ENCODE assay signal across 12 cellular contexts in the genomic region with DNA sequence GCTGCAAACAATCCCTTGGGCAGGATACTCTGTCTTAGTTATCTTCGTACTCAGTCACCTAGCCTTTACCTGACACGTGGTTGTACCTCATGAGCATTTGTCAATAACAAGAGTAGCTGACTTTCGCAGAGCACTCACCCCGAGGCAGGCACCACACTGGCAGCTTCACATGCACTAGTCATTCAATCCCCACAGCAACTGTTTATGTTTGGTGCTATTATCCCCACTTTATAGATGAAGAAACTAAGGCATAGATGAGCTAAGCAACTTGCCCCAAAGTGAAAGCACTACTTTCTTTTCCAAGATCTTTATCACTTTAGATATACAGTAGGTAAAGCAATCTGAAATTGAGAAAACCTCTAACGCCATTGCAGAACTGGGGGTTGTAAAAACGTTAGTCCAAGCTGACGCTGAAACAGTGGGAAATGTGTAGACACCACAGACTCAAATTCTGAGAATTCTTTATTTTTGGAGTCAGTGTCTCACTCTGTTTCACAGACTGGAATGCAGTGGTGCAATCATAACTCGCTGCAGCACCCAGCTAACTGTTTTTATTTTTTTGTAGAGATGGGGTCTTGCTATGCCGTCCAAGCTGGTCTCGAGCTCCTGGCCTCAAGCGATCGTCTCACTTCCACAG.
DNase-seq lines count a peak whose midpoint lies in the region; ATAC-seq, FAIRE-seq and TF ChIP-seq lines count a peak whose summit lies in the region.
"Had no signal": no experiment of that assay in that cellular context is flagged by ENCODE, and none has a peak within 500 bp of the region (broad histone marks: within the 10 kb centered on the region; RNA-seq: fewer than 3 reads in every experiment).

No MANE protein-coding gene starts in this region.

- H3K27me3 Mint-ChIP-seq in T-helper 1 cell treated with Interleukin-12 subunit alpha and Interleukin-12 subunit beta and Interleukin-4 antibody, amounts not matched to agents 30 μg/mL and 1 μg/mL, for 36 hours (ENCODE audit: low read depth): no peaks in the 10 kb centered on the region

- DNase-seq in GM12891 (ENCODE audit: insufficient read length, low spot score): no peak
- no peak for DNase-seq in gastrocnemius medialis
- no peak for DNase-seq in middle frontal gyrus (ENCODE audit: extremely low spot score, low spot score)
- DNase-seq in 8988T: no peak
- DNase-seq: DMS53, IMR-90, RPMI8226 had no signal

- H3K9me3 ChIP-seq in duodenal mucosa (ENCODE audit: control insufficient read depth in 1 of 2, low read length in 2 of 2) (no peaks in the 10 kb centered on the region), gastrocnemius medialis (no peaks in the 10 kb centered on the region)

- H3K4me3 ChIP-seq in duodenal mucosa (ENCODE audit: low read depth in 1 of 2, low read length in 2 of 2): no peak overlapping the region
- no peak overlapping the region for H3K4me3 ChIP-seq in gastrocnemius medialis
- H3K4me3 ChIP-seq: cardiac muscle cell had no signal

- H3K36me3 Mint-ChIP-seq in T-helper 1 cell treated with Interleukin-12 subunit alpha and Interleukin-12 subunit beta and Interleukin-4 antibody, amounts not matched to agents 30 μg/mL and 1 μg/mL, for 36 hours (ENCODE audit: low read depth): peaks cover 6% of the 10 kb centered on the region

- TF ChIP-seq CTCF in gastrocnemius medialis (IDR thresholded peaks at IDR 0.05 in 4 of 5, conservative IDR thresholded peaks at IDR 0.05 in 1 of 5): no peak

- no peak overlapping the region for H3K4me3 Mint-ChIP-seq in T-helper 1 cell treated with Interleukin-12 subunit alpha and Interleukin-12 subunit beta and Interleukin-4 antibody, amounts not matched to agents 30 μg/mL and 1 μg/mL, for 36 hours

- no peak for TF ChIP-seq POLR2A in GM12891 (IDR thresholded peaks at IDR 0.05; ENCODE audit: low read depth, low read length)
- TF ChIP-seq POLR2A in gastrocnemius medialis (IDR thresholded peaks at IDR 0.05): no peak

- no peak for ATAC-seq in gastrocnemius medialis
- no peak for ATAC-seq in GM18517 (IDR thresholded peaks at IDR 0.05; ENCODE audit: unreplicated experiment)

- intact Hi-C loops in gastrocnemius medialis (cut with DNase I; ENCODE audit: low total_unique reads): no loop called here

- H3K4me1 ChIP-seq in duodenal mucosa (ENCODE audit: control insufficient read depth in 1 of 2, insufficient read depth in 2 of 2, low read length in 2 of 2) (peaks cover 0 to 7% of the 10 kb centered on the region in 2 donors), gastrocnemius medialis (peaks cover 13 to 26% of the 10 kb centered on the region in 2 donors)

- H3K36me3 ChIP-seq in duodenal mucosa (ENCODE audit: control insufficient read depth in 1 of 2, insufficient read depth in 2 of 2, low read length in 2 of 2): no peaks in the 10 kb centered on the region
- no peaks in the 10 kb centered on the region for H3K36me3 ChIP-seq in gastrocnemius medialis
- H3K36me3 ChIP-seq: cardiac muscle cell had no signal

- peaks cover 33% of the 10 kb centered on the region for H3K4me1 Mint-ChIP-seq in T-helper 1 cell treated with Interleukin-12 subunit alpha and Interleukin-12 subunit beta and Interleukin-4 antibody, amounts not matched to agents 30 μg/mL and 1 μg/mL, for 36 hours (ENCODE audit: low read depth)

- FAIRE-seq in GM12891 (lab: Jason Lieb, UNC): peak; percentile 9

- H3K27ac ChIP-seq in duodenal mucosa (ENCODE audit: low read depth, low read length) (peak overlapping the region; percentile 26), gastrocnemius medialis (peak overlapping the region; percentile 76 to 81 (median 78))
- H3K27ac ChIP-seq: cardiac muscle cell, VCaP had no signal

- H3K27me3 ChIP-seq in duodenal mucosa (ENCODE audit: control insufficient read depth in 1 of 2, insufficient read depth in 2 of 2, low read length in 2 of 2) (no peaks in the 10 kb centered on the region), gastrocnemius medialis (no peaks in the 10 kb centered on the region)
- H3K27me3 ChIP-seq: cardiac muscle cell had no signal

- peak overlapping the region; percentile 75 for H3K27ac Mint-ChIP-seq in T-helper 1 cell treated with Interleukin-12 subunit alpha and Interleukin-12 subunit beta and Interleukin-4 antibody, amounts not matched to agents 30 μg/mL and 1 μg/mL, for 36 hours

- in situ Hi-C loops in gastrocnemius medialis (cut with MboI; ENCODE audit: low sequenced_read_pairs in 4 of 4): loop anchor here in 2 of 4 donors (10.0 kb wide), 2 partner anchors 124 to 146 kb away; no protein-coding TSS in a partner anchor

- no peaks in the 10 kb centered on the region for H3K9me3 Mint-ChIP-seq in T-helper 1 cell treated with Interleukin-12 subunit alpha and Interleukin-12 subunit beta and Interleukin-4 antibody, amounts not matched to agents 30 μg/mL and 1 μg/mL, for 36 hours

- H3K9ac ChIP-seq in duodenal mucosa (ENCODE audit: low read depth in 1 of 2, low read length in 2 of 2): no peak overlapping the region

TF ChIP-seq in GM12891, 5 proteins besides CTCF, POLR2A, EP300 and RAD21:
- TF ChIP-seq POLR2AphosphoS5 (IDR thresholded peaks at IDR 0.05; ENCODE audit: low read depth, low read length) (no peak), PAX5 (IDR thresholded peaks at IDR 0.05; ENCODE audit: insufficient read depth, low read length, severe bottlenecking) (no peak), TAF1 (IDR thresholded peaks at IDR 0.05; ENCODE audit: low read depth, low read length) (no peak), POU2F2 (IDR thresholded peaks at IDR 0.05; ENCODE audit: low read depth, low read length) (no peak), SPI1 (IDR thresholded peaks at IDR 0.05; ENCODE audit: low read depth, low read length) (no peak)
